ENCODE assay signal across 7 cellular contexts in the genomic region with DNA sequence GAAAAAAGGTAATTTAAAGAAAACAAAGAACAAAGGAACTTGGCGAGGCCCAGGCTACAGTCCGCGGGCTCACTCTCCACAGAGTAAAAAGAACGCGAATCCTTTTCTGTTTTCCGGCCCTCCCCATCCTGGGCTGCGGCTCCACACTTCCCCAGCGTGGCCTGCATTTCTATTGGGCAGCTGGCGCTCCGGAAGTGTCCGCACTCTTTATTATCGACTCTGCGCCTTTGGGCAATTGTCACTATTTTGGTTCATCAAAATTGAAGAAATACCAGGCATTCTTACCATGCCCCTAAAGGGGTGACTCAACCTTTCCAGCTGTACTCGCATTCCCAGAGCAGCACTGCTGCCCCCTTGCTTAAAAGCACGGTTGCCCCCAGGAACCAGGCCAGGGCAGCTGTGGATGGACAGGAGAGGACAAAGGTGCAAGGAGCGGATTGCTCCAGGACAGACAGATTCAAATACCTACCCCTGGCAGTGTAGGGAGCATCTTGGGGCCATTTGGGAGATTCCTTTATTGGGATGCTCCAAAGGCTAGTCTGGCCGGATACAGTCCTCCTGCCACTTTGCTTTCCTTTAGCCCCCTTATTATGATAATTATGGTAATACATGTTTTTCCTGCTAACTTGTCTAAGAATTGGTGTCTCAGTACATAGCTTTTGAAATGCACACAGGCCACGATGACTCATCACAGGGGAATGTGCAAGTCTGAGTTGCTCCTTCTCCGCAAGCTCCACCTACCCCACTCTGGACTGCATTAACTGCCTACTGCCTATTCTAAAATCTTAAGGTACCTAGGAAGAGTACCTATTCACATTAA. TPM values are rescaled to one million over a fixed set of nuclear protein-coding genes. Genes with fewer than 3 reads are reported as not detected.
DNase-seq lines count a peak whose midpoint lies in the region; ATAC-seq and TF ChIP-seq lines count a peak whose summit lies in the region.

No MANE protein-coding gene starts in this region.

- H3K27ac ChIP-seq in esophagus squamous epithelium = peak overlapping the region; percentile 83 to 93 (median 90)

- H3K9me3 ChIP-seq in esophagus squamous epithelium = no peaks in the 10 kb centered on the region

- H3K36me3 Mint-ChIP-seq in naive B cell = peaks cover 0 to 4% of the 10 kb centered on the region in 2 donors
- H3K36me3 Mint-ChIP-seq in stimulated activated naive CD8-positive, alpha-beta T cell treated with anti-CD3 and anti-CD28 coated beads, Interleukin-15, Interleukin-2, amounts not matched to agents 100 ng/mL and 50 ng/mL, for 24 hours (ENCODE audit: low read depth) = no peaks in the 10 kb centered on the region

- no peaks in the 10 kb centered on the region for H3K36me3 ChIP-seq in esophagus squamous epithelium

- H3K27me3 ChIP-seq in esophagus squamous epithelium = no peaks in the 10 kb centered on the region

- 9 to 17% methylated on average over 19 of the region's 19 CpGs for WGBS in esophagus squamous epithelium, 2 donors

- peak overlapping the region; percentile 49 to 69 (median 62) for H3K4me3 ChIP-seq in esophagus squamous epithelium

- no peak for TF ChIP-seq POLR2A in esophagus squamous epithelium (IDR thresholded peaks at IDR 0.05)

- peak overlapping the region; percentile 88 to 100 (median 96) for H3K4me3 Mint-ChIP-seq in naive B cell
- H3K4me3 Mint-ChIP-seq in stimulated activated naive CD8-positive, alpha-beta T cell treated with anti-CD3 and anti-CD28 coated beads, Interleukin-15, Interleukin-2, amounts not matched to agents 100 ng/mL and 50 ng/mL, for 24 hours = peak overlapping the region; percentile 84

- peaks cover 15 to 29% (median 24%) of the 10 kb centered on the region in 3 donors for H3K4me1 Mint-ChIP-seq in naive B cell
- peaks cover 50% of the 10 kb centered on the region for H3K4me1 Mint-ChIP-seq in stimulated activated naive CD8-positive, alpha-beta T cell treated with anti-CD3 and anti-CD28 coated beads, Interleukin-15, Interleukin-2, amounts not matched to agents 100 ng/mL and 50 ng/mL, for 24 hours (ENCODE audit: low read depth)

- peaks cover 4 to 39% (median 17%) of the 10 kb centered on the region in 3 donors for H3K4me1 ChIP-seq in esophagus squamous epithelium

- peak in 2 of 6 experiments; percentile 11 to 23 for TF ChIP-seq CTCF in esophagus squamous epithelium (IDR thresholded peaks at IDR 0.05)

- intact Hi-C loops in esophagus squamous epithelium (cut with DNase I) = no loop called here

- DNase-seq in NOMO-1 (lab: John Stamatoyannopoulos, UW; ENCODE audit: unreplicated experiment in 2 of 2) (peak; percentile 91 to 92), esophagus squamous epithelium (lab: John Stamatoyannopoulos, UW) (no peak), naive B cell (peak; percentile 6), NCI-H2171 (lab: John Stamatoyannopoulos, UW) (no peak)
- peak; percentile 46 for DNase-seq in activated T-cell treated with anti-CD3 and anti-CD28 coated beads, Interleukin-2, amount 50 U/mL, for 1 hour

- ATAC-seq in GM19463 (IDR thresholded peaks at IDR 0.05; ENCODE audit: unreplicated experiment) = peak; percentile 59
- peak in 1 of 2 donors; percentile 5 for ATAC-seq in naive B cell (ENCODE audit: low read depth in 2 of 2)

- H3K27ac Mint-ChIP-seq in naive B cell = peak overlapping the region in 3 of 6 donors; percentile 84 to 95 (median 91)
- H3K27ac Mint-ChIP-seq in stimulated activated naive CD8-positive, alpha-beta T cell treated with anti-CD3 and anti-CD28 coated beads, Interleukin-15, Interleukin-2, amounts not matched to agents 100 ng/mL and 50 ng/mL, for 24 hours = peak overlapping the region; percentile 84

- no peaks in the 10 kb centered on the region for H3K9me3 Mint-ChIP-seq in naive B cell
- H3K9me3 Mint-ChIP-seq in stimulated activated naive CD8-positive, alpha-beta T cell treated with anti-CD3 and anti-CD28 coated beads, Interleukin-15, Interleukin-2, amounts not matched to agents 100 ng/mL and 50 ng/mL, for 24 hours = no peaks in the 10 kb centered on the region

- H3K27me3 Mint-ChIP-seq in naive B cell = no peaks in the 10 kb centered on the region
- H3K27me3 Mint-ChIP-seq in stimulated activated naive CD8-positive, alpha-beta T cell treated with anti-CD3 and anti-CD28 coated beads, Interleukin-15, Interleukin-2, amounts not matched to agents 100 ng/mL and 50 ng/mL, for 24 hours = no peaks in the 10 kb centered on the region

RNA-seq across cellular contexts. Expression of gene SLFN12, which starts 1.0 kb away (rescaled TPM):
- 1 to 10 TPM; 1.3 to 5.0 (median 3.7) TPM for total RNA-seq in esophagus squamous epithelium
- 1 to 10 TPM in 5 of 6 donors, not detected in 1; 1.6 to 4.9 (median 2.4) TPM for polyA plus RNA-seq in naive B cell (ENCODE audit: low read depth in 6 of 6)

RNA-seq across cellular contexts. Expression of gene SLFN13, which starts 15.3 kb away (rescaled TPM):
- total RNA-seq in esophagus squamous epithelium = 1 to 10 TPM; 2.7 to 7.6 (median 5.8) TPM
- polyA plus RNA-seq in naive B cell (ENCODE audit: low read depth in 6 of 6) = 1 to 10 TPM in 5 of 6 donors, under 1 TPM in 1; 0.54 to 5.6 (median 4.1) TPM

RNA-seq across cellular contexts. Expression of gene SLFN11, which starts 59.9 kb away (rescaled TPM):
- 10 to 100 TPM in 2 of 4 donors, 1 to 10 TPM in 2; 1.4 to 12.4 (median 10.1) TPM for total RNA-seq in esophagus squamous epithelium
- polyA plus RNA-seq in naive B cell (ENCODE audit: low read depth in 6 of 6) = 10 to 100 TPM in 1 of 6 donors, 1 to 10 TPM in 5; 5.8 to 11.0 (median 6.9) TPM

Comparison
In these comparisons a context has a peak if more than half of its experiments do, and no peak if none do; other contexts are left out.
1. DNase-seq: peak in NOMO-1 (2 of 2), activated T-cell treated with anti-CD3 and anti-CD28 coated beads, Interleukin-2, amount 50 U/mL, for 1 hour (single experiment) and naive B cell (single experiment); none in esophagus squamous epithelium (single experiment) and NCI-H2171 (single experiment).